ENCODE assay signal across 8 cellular contexts in the genomic region with DNA sequence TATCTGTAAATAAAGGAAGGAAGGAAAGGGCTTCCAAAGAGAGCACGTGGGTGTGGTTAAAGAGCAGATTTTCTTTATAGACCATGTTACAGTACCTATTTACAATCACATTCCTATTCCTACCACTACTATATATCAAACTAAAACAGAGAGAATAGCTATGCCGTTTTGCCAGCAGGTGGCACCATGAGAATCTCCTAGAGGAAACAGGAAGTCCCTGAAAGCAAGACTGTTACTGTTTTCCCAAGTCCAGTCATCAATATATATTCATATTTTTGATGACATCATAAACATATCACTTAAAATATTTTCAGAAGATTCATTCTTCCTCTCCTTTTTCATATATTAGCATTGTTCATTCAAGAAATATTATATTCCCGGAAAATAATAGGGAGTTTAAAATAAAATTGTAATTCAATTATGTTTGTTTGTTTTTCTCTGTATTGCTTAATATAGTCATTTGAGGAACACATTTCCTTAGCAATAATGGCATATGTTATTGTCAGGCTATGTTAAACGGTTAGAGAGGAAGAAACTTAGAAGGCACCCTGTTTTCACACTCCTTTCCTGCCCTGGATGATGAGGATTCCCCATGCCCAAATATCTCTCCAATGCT. TPM values are rescaled to one million over a fixed set of nuclear protein-coding genes. Genes with fewer than 3 reads are reported as not detected.
DNase-seq lines count a peak whose midpoint lies in the region; ATAC-seq and TF ChIP-seq lines count a peak whose summit lies in the region.

No MANE protein-coding gene starts in this region.

- no peak overlapping the region for H2AFZ ChIP-seq in mesenchymal stem cell (ENCODE audit: low read depth, low read length)

- H3K23ac ChIP-seq in mesenchymal stem cell (ENCODE audit: low read length in 2 of 2), result no peak overlapping the region

- no peak overlapping the region for H4K8ac ChIP-seq in mesenchymal stem cell (ENCODE audit: low read length)

- H3K79me1 ChIP-seq in mesenchymal stem cell (replicated peaks; ENCODE audit: low read length, poor library complexity, severe bottlenecking), result no peaks in the 10 kb centered on the region

- H3K4me3 ChIP-seq in AG10803 (ENCODE audit: low read length) (no peak overlapping the region), mesenchymal stem cell (ENCODE audit: insufficient read depth in 1 of 2, low read depth in 1 of 2, low read length in 2 of 2) (no peak overlapping the region)
- H3K4me3 ChIP-seq in effector memory CD4-positive, alpha-beta T cell (ENCODE audit: insufficient read depth, low read depth, low read length, poor library complexity, severe bottlenecking), result no peak overlapping the region

- H2BK5ac ChIP-seq in mesenchymal stem cell (ENCODE audit: low read depth, low read length, poor library complexity, severe bottlenecking), result no peak overlapping the region

- no peak overlapping the region for H2AK5ac ChIP-seq in mesenchymal stem cell (ENCODE audit: low read length, severe bottlenecking)

- peaks cover 15 to 19% of the 10 kb centered on the region in 2 donors for H3K27me3 Mint-ChIP-seq in stimulated activated naive B cell treated with anti-CD40 and anti-IgM and Interleukin-4, amounts not matched to agents 10 μg/mL and 1 μg/mL and 100 μg/mL, for 72 hours

- no peak overlapping the region for H3K27ac ChIP-seq in effector memory CD4-positive, alpha-beta T cell (ENCODE audit: insufficient read depth, low read length, poor library complexity, severe bottlenecking)
- no peak overlapping the region for H3K27ac ChIP-seq in mesenchymal stem cell (ENCODE audit: low read length, poor library complexity, severe bottlenecking)

- no peak overlapping the region for H3K18ac ChIP-seq in mesenchymal stem cell (ENCODE audit: low read depth in 1 of 2, low read length in 2 of 2)

- H3K9me3 Mint-ChIP-seq in stimulated activated naive B cell treated with anti-CD40 and anti-IgM and Interleukin-4, amounts not matched to agents 10 μg/mL and 1 μg/mL and 100 μg/mL, for 72 hours, result no peaks in the 10 kb centered on the region

- H3K4ac ChIP-seq in mesenchymal stem cell (ENCODE audit: low read depth in 1 of 2, low read length in 2 of 2), result no peak overlapping the region

- H3K36me3 Mint-ChIP-seq in stimulated activated naive B cell treated with anti-CD40 and anti-IgM and Interleukin-4, amounts not matched to agents 10 μg/mL and 1 μg/mL and 100 μg/mL, for 72 hours, result no peaks in the 10 kb centered on the region

- DNase-seq in AG10803 (ENCODE audit: low read depth) (peak; percentile 72), NCI-H2227 treated with DMSO at 0.1 percent for 48 hours (lab: John Stamatoyannopoulos, UW) (peak; percentile 76), mesenchymal stem cell (peak; percentile 74)
- peak in 2 of 3 donors; percentile 7 to 30 for DNase-seq in effector memory CD4-positive, alpha-beta T cell
- peak; percentile 23 for DNase-seq in stimulated activated naive B cell treated with anti-CD40 and anti-IgM and Interleukin-4, amounts not matched to agents 10 μg/mL and 1 μg/mL and 100 μg/mL, for 72 hours

- no peak overlapping the region for H3K27ac Mint-ChIP-seq in stimulated activated naive B cell treated with anti-CD40 and anti-IgM and Interleukin-4, amounts not matched to agents 10 μg/mL and 1 μg/mL and 100 μg/mL, for 72 hours

- peak; percentile 89 for TF ChIP-seq CTCF in AG10803 (conservative IDR thresholded peaks at IDR 0.05; ENCODE audit: low read length)

- no peak overlapping the region for H3K4me2 ChIP-seq in mesenchymal stem cell (ENCODE audit: low read length, poor library complexity, severe bottlenecking)

- no peaks in the 10 kb centered on the region for H3K36me3 ChIP-seq in effector memory CD4-positive, alpha-beta T cell (ENCODE audit: control insufficient read depth, insufficient read depth, low read length)
- H3K36me3 ChIP-seq in mesenchymal stem cell (ENCODE audit: control insufficient read depth in 1 of 2, insufficient read depth in 2 of 2, low read depth in 1 of 2, low read length in 2 of 2), result no peaks in the 10 kb centered on the region

- no peak overlapping the region for H3K4me3 Mint-ChIP-seq in stimulated activated naive B cell treated with anti-CD40 and anti-IgM and Interleukin-4, amounts not matched to agents 10 μg/mL and 1 μg/mL and 100 μg/mL, for 72 hours

- WGBS in mesenchymal stem cell, result 19% methylated on average over 3 of the region's 4 CpGs

- peak overlapping the region; percentile 42 for H3K9ac ChIP-seq in mesenchymal stem cell (ENCODE audit: low read length)

- no peak overlapping the region for H2BK120ac ChIP-seq in mesenchymal stem cell (ENCODE audit: low read depth, low read length)

- H3K4me1 ChIP-seq in effector memory CD4-positive, alpha-beta T cell (ENCODE audit: control insufficient read depth, insufficient read depth, low read length, poor library complexity, severe bottlenecking), result no peaks in the 10 kb centered on the region
- peaks cover 4% of the 10 kb centered on the region for H3K4me1 ChIP-seq in mesenchymal stem cell (ENCODE audit: control insufficient read depth, insufficient read depth, low read depth, low read length)

- H3K27me3 ChIP-seq in effector memory CD4-positive, alpha-beta T cell (replicated peaks; ENCODE audit: control insufficient read depth, insufficient read depth, low read length, poor library complexity, severe bottlenecking), result no peaks in the 10 kb centered on the region
- no peaks in the 10 kb centered on the region for H3K27me3 ChIP-seq in mesenchymal stem cell (ENCODE audit: control insufficient read depth in 1 of 2, insufficient read depth in 1 of 2, low read length in 2 of 2)

- no peak overlapping the region for H3K14ac ChIP-seq in mesenchymal stem cell (ENCODE audit: low read length in 2 of 2)

- no peak overlapping the region for H2BK15ac ChIP-seq in mesenchymal stem cell (ENCODE audit: low read depth, poor library complexity, severe bottlenecking)

- H2BK12ac ChIP-seq in mesenchymal stem cell (ENCODE audit: low read length in 2 of 2), result no peak overlapping the region

- ATAC-seq in GM18861 (IDR thresholded peaks at IDR 0.05; ENCODE audit: unreplicated experiment) (peak; percentile 94), HG03280 (IDR thresholded peaks at IDR 0.05; ENCODE audit: unreplicated experiment) (peak; percentile 74)
- ATAC-seq in activated CD4-positive, CD25-positive, alpha-beta regulatory T cell treated with anti-CD3 and anti-CD28 coated beads, Interleukin-2, amount 50 U/mL, for 24 hours, result peak; percentile 28 to 55
- ATAC-seq in stimulated activated naive B cell treated with anti-CD40 and anti-IgM and Interleukin-4, amounts not matched to agents 10 μg/mL and 1 μg/mL and 100 μg/mL, for 72 hours (replicated peaks), result peak; percentile 85

- H3K9me3 ChIP-seq in effector memory CD4-positive, alpha-beta T cell (ENCODE audit: control insufficient read depth, low read length), result no peaks in the 10 kb centered on the region
- H3K9me3 ChIP-seq in mesenchymal stem cell (ENCODE audit: control insufficient read depth, low read length), result no peaks in the 10 kb centered on the region

- no peak overlapping the region for H4K91ac ChIP-seq in mesenchymal stem cell (ENCODE audit: low read length)

- H3K4me1 Mint-ChIP-seq in stimulated activated naive B cell treated with anti-CD40 and anti-IgM and Interleukin-4, amounts not matched to agents 10 μg/mL and 1 μg/mL and 100 μg/mL, for 72 hours, result no peaks in the 10 kb centered on the region

RNA-seq across cellular contexts. Expression of a gene that starts 6.6 kb away (rescaled TPM):
- polyA plus RNA-seq in mesenchymal stem cell (2013, experiment 1 of 2), result not detected
- not detected for polyA plus RNA-seq in mesenchymal stem cell (2013, experiment 2 of 2)

Comparison
In these comparisons a context has a peak if more than half of its experiments do, and no peak if none do; other contexts are left out.
1. DNase-seq: peak in every context shown above with its lines; median percentile 76 in NCI-H2227 treated with DMSO at 0.1 percent for 48 hours; 74 in mesenchymal stem cell; 72 in AG10803; 23 in stimulated activated naive B cell treated with anti-CD40 and anti-IgM and Interleukin-4, amounts not matched to agents 10 μg/mL and 1 μg/mL and 100 μg/mL, for 72 hours; 18 in effector memory CD4-positive, alpha-beta T cell.
2. ATAC-seq: peak in every context shown above with its lines; median percentile 94 in GM18861; 85 in stimulated activated naive B cell treated with anti-CD40 and anti-IgM and Interleukin-4, amounts not matched to agents 10 μg/mL and 1 μg/mL and 100 μg/mL, for 72 hours; 74 in HG03280; 42 in activated CD4-positive, CD25-positive, alpha-beta regulatory T cell treated with anti-CD3 and anti-CD28 coated beads, Interleukin-2, amount 50 U/mL, for 24 hours.